8 cellular contexts compared by ENCODE assay signal in the genomic region with DNA sequence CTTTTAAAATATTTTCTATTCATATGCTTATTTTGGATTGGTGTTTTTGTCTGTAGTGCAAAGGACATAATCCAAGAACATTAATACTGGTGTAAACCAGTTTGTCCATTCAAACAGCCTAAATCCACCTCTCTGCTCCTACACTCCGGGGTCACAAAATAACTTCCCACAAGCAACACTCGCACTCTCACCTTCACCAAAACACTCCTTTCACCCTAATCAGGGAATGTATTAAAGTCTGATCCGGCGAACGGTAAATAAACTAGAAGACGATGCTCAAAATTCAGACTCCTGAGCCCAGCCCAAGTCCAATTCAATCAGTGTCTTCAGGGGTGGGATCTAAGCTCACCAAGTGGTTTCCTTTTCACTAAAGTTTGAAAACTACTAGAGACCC. TPM values are rescaled to one million over a fixed set of nuclear protein-coding genes. Genes with fewer than 3 reads are reported as not detected.
DNase-seq lines count a peak whose midpoint lies in the region; ATAC-seq and TF ChIP-seq lines count a peak whose summit lies in the region.

No MANE protein-coding gene starts in this region.

- H3K4me3 ChIP-seq in AG09309 (ENCODE audit: control insufficient read depth, low read depth, low read length) (peak overlapping the region; percentile 100), HFF-Myc (replicated peaks; ENCODE audit: low read depth, low read length) (peak overlapping the region; percentile 88)

- H3K36me3 Mint-ChIP-seq in activated naive CD8-positive, alpha-beta T cell treated with anti-CD3 and anti-CD28 coated beads for 36 hours, result peaks cover 4% of the 10 kb centered on the region
- peaks cover 0 to 8% (median 0%) of the 10 kb centered on the region in 3 donors for H3K36me3 Mint-ChIP-seq in immature natural killer cell

- TF ChIP-seq CTCF in AG09309 (IDR thresholded peaks at IDR 0.05; ENCODE audit: control insufficient read depth, insufficient read depth, low read depth, low read length, missing control alignments) (no peak), HFF-Myc (IDR thresholded peaks at IDR 0.05; ENCODE audit: low read depth, low read length, missing control alignments) (no peak)

- H3K27ac Mint-ChIP-seq in activated naive CD8-positive, alpha-beta T cell treated with anti-CD3 and anti-CD28 coated beads for 36 hours, result peak overlapping the region; percentile 97
- H3K27ac Mint-ChIP-seq in immature natural killer cell, result peak overlapping the region; percentile 95 to 99 (median 98)
- H3K27ac Mint-ChIP-seq in stimulated activated naive CD8-positive, alpha-beta T cell treated with anti-CD3 and anti-CD28 coated beads, Interleukin-15, amount 100 ng/mL, for 72 hours, result peak overlapping the region; percentile 99 to 100

- DNase-seq in AG09309 (ENCODE audit: low read depth) (no peak), HFF-Myc (ENCODE audit: extremely low read depth, low read depth) (no peak), immature natural killer cell (no peak), GOT3 (lab: John Stamatoyannopoulos, UW) (no peak)
- DNase-seq in activated naive CD8-positive, alpha-beta T cell treated with anti-CD3 and anti-CD28 coated beads for 36 hours, result no peak
- DNase-seq in stimulated activated naive CD8-positive, alpha-beta T cell treated with anti-CD3 and anti-CD28 coated beads, Interleukin-15, amount 100 ng/mL, for 72 hours, result no peak
- DNase-seq in stimulated activated CD4-positive, alpha-beta T cell treated with anti-CD3 and anti-CD28 coated beads, Interleukin-15, amount 100 ng/mL, for 24 hours, result no peak

- no peak for ATAC-seq in stimulated activated naive CD8-positive, alpha-beta T cell treated with anti-CD3 and anti-CD28 coated beads, Interleukin-15, amount 100 ng/mL, for 72 hours
- ATAC-seq in HG02981 (IDR thresholded peaks at IDR 0.05; ENCODE audit: unreplicated experiment), result no peak

- peak overlapping the region; percentile 93 for H3K4me3 Mint-ChIP-seq in activated naive CD8-positive, alpha-beta T cell treated with anti-CD3 and anti-CD28 coated beads for 36 hours
- H3K4me3 Mint-ChIP-seq in immature natural killer cell, result peak overlapping the region; percentile 95 to 99 (median 99)
- H3K4me3 Mint-ChIP-seq in stimulated activated naive CD8-positive, alpha-beta T cell treated with anti-CD3 and anti-CD28 coated beads, Interleukin-15, amount 100 ng/mL, for 72 hours, result peak overlapping the region; percentile 95 to 99

- H3K9me3 Mint-ChIP-seq in activated naive CD8-positive, alpha-beta T cell treated with anti-CD3 and anti-CD28 coated beads for 36 hours, result no peaks in the 10 kb centered on the region
- no peaks in the 10 kb centered on the region for H3K9me3 Mint-ChIP-seq in immature natural killer cell
- no peaks in the 10 kb centered on the region for H3K9me3 Mint-ChIP-seq in stimulated activated naive CD8-positive, alpha-beta T cell treated with anti-CD3 and anti-CD28 coated beads, Interleukin-15, amount 100 ng/mL, for 72 hours

- H3K4me1 Mint-ChIP-seq in activated naive CD8-positive, alpha-beta T cell treated with anti-CD3 and anti-CD28 coated beads for 36 hours, result peaks cover 31% of the 10 kb centered on the region
- H3K4me1 Mint-ChIP-seq in immature natural killer cell, result peaks cover 47 to 67% of the 10 kb centered on the region in 2 donors
- peaks cover 49% of the 10 kb centered on the region for H3K4me1 Mint-ChIP-seq in stimulated activated naive CD8-positive, alpha-beta T cell treated with anti-CD3 and anti-CD28 coated beads, Interleukin-15, amount 100 ng/mL, for 72 hours

- H3K27me3 Mint-ChIP-seq in activated naive CD8-positive, alpha-beta T cell treated with anti-CD3 and anti-CD28 coated beads for 36 hours, result no peaks in the 10 kb centered on the region
- H3K27me3 Mint-ChIP-seq in immature natural killer cell (ENCODE audit: low read depth in 3 of 3), result peaks cover 8 to 17% (median 9%) of the 10 kb centered on the region in 3 donors
- H3K27me3 Mint-ChIP-seq in stimulated activated naive CD8-positive, alpha-beta T cell treated with anti-CD3 and anti-CD28 coated beads, Interleukin-15, amount 100 ng/mL, for 72 hours, result no peaks in the 10 kb centered on the region

RNA-seq across cellular contexts. Expression of a gene that starts 0.6 kb away (rescaled TPM):
- total RNA-seq in activated naive CD8-positive, alpha-beta T cell treated with anti-CD3 and anti-CD28 coated beads for 36 hours, result 10 to 100 TPM; 36.6 to 36.7 TPM
- 10 to 100 TPM; 11.6 to 31.7 (median 19.2) TPM for polyA plus RNA-seq in immature natural killer cell
